Comparison of ENCODE assay signal across 10 cellular contexts in the genomic region with DNA sequence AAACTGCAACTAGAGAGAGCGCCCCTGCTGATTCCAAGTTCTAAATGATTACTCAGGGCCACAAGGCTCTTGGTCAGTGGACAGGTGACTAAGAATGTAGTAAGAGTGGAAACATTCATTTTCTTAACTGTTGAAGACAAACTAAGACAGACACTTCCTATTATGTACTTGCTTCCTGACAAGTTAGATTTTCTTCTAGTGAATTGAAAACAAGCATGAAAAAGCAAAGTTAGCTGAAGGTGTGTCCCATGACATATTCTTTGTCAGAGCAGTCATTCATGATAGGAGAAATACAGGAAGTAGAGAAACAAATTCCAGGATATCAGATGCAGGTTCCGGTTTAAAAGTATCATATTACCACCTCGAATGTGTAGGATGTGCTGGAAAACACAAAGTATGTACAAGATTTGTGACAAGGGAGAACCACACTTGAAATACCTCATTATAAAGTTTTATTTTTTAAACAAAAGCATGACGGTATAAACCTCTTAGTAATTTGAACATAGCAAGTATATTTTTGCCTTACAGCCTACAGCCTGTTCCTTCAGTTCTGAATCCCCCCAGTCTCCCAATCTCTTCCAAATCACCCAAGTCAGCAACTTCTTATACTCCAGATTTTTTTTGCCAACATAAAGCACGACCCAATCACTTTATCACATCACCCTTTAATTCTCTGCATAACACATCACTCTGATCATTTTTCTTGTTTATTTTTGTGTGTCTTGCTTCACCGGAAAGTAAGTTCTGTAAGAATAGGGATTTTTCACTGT. TPM values are rescaled to one million over a fixed set of nuclear protein-coding genes. Genes with fewer than 3 reads are reported as not detected.
DNase-seq lines count a peak whose midpoint lies in the region; ATAC-seq and TF ChIP-seq lines count a peak whose summit lies in the region.
"Had no signal": no experiment of that assay in that cellular context is flagged by ENCODE, and none has a peak within 500 bp of the region (broad histone marks: within the 10 kb centered on the region; RNA-seq: fewer than 3 reads in every experiment).

No MANE protein-coding gene starts in this region.

- ATAC-seq in GM19452 (IDR thresholded peaks at IDR 0.05; ENCODE audit: unreplicated experiment) (no peak), HG02970 (IDR thresholded peaks at IDR 0.05; ENCODE audit: low FRiP score, unreplicated experiment) (no peak), GM21423 (IDR thresholded peaks at IDR 0.05; ENCODE audit: unreplicated experiment) (no peak)

- peak overlapping the region; percentile 1 for H3K27ac Mint-ChIP-seq in progenitor cell of endocrine pancreas

- H3K27me3 Mint-ChIP-seq in progenitor cell of endocrine pancreas, result no peaks in the 10 kb centered on the region

- peaks cover 61% of the 10 kb centered on the region for H3K4me1 Mint-ChIP-seq in progenitor cell of endocrine pancreas (ENCODE audit: low read depth)

- no peak for TF ChIP-seq CTCF in fibroblast of mammary gland (conservative IDR thresholded peaks at IDR 0.05; ENCODE audit: control insufficient read depth, insufficient read depth, low read depth, low read length)
- no peak for TF ChIP-seq CTCF in progenitor cell of endocrine pancreas (IDR thresholded peaks at IDR 0.05; ENCODE audit: unreplicated experiment)

- H3K9me3 ChIP-seq in SK-N-MC (ENCODE audit: low read depth, low read length), result no peaks in the 10 kb centered on the region

- H3K9me3 Mint-ChIP-seq in progenitor cell of endocrine pancreas (ENCODE audit: low read depth), result no peaks in the 10 kb centered on the region
- H3K9me3 Mint-ChIP-seq: neural crest cell had no signal

- H3K4me3 ChIP-seq in SK-N-MC, result no peak overlapping the region
- no peak overlapping the region for H3K4me3 ChIP-seq in fibroblast of mammary gland (ENCODE audit: control insufficient read depth, low read depth, low read length)

- no peak overlapping the region for H3K4me3 Mint-ChIP-seq in progenitor cell of endocrine pancreas (ENCODE audit: low read depth)
- H3K4me3 Mint-ChIP-seq: neural crest cell had no signal

- peaks cover 16% of the 10 kb centered on the region for H3K36me3 ChIP-seq in SK-N-MC (ENCODE audit: insufficient read depth, low read length)

- peak overlapping the region; percentile 59 for H3K27ac ChIP-seq in SK-N-MC

- no peak overlapping the region for H3K9ac ChIP-seq in SK-N-MC (ENCODE audit: insufficient read length)

- DNase-seq in HCEC 1CT (peak; percentile 83), SK-N-MC (ENCODE audit: low read depth, low spot score) (no peak), fibroblast of mammary gland (ENCODE audit: low read depth) (peak; percentile 73), progenitor cell of endocrine pancreas (ENCODE audit: low spot score, unreplicated experiment) (no peak), globus pallidus (ENCODE audit: low spot score) (no peak)
- DNase-seq: NCI-H1930 had no signal

- H3K36me3 Mint-ChIP-seq in progenitor cell of endocrine pancreas (ENCODE audit: insufficient read depth), result peaks cover 7% of the 10 kb centered on the region

RNA-seq across cellular contexts. Expression of gene TSPAN3, which starts 6.2 kb away (rescaled TPM):
- total RNA-seq in progenitor cell of endocrine pancreas, result 337 and 352 TPM in 2 replicates

Comparison
In these comparisons a context has a peak if more than half of its experiments do, and no peak if none do; other contexts are left out.
1. DNase-seq: peak in HCEC 1CT (single experiment) and fibroblast of mammary gland (single experiment); none in SK-N-MC (single experiment), progenitor cell of endocrine pancreas (single experiment) and globus pallidus (single experiment).